Comparison of ENCODE assay signal across 23 cellular contexts in the genomic region with DNA sequence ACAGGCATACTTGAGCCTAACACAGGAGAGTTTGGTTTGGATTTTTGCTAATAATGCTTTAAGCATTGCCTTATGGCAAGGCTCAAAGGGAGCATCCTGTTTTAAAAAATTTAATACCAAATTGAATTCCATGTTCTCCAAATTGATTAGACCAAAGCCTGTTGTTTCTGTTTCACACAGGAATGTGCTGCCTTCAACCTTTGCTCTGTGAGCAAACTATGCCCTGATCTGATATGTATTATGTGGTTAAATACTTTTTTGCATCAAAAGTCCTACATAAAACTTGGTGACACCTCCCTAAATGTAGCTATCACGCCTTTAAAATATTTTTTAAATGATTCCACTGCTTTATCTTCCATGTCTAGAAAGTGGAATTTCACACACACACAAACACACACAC.
"Had no signal": no experiment of that assay in that cellular context is flagged by ENCODE, and none has a peak within 500 bp of the region (broad histone marks: within the 10 kb centered on the region; RNA-seq: fewer than 3 reads in every experiment).

No MANE protein-coding gene starts in this region.

- H3K27me3 Mint-ChIP-seq: dendritic cell treated with granulocyte-macrophage colony-stimulating factor and Interleukin-4, amounts not matched to agents 40 ng/mL and 50 ng/mL, for 4 days; effector memory CD8-positive, alpha-beta T cell; naive B cell had no signal

- H3K27ac ChIP-seq: colonic mucosa, epithelial cell of prostate, esophagus squamous epithelium, gastrocnemius medialis, heart left ventricle, hepatocyte, left ventricle myocardium inferior, lower lobe of right lung had no signal

- DNase-seq: colonic mucosa; cortex of kidney; effector CD8-positive, alpha-beta T cell; effector memory CD8-positive, alpha-beta T cell; endodermal cell; erythroblast; esophagus squamous epithelium; foreskin fibroblast; foreskin melanocyte; gastrocnemius medialis; heart left ventricle; hypothalamus; left cardiac atrium; left ventricle myocardium inferior; lower lobe of right lung; mesenchymal stem cell; mucosa of descending colon; naive B cell had no signal

- H3K9me3 Mint-ChIP-seq: endodermal cell, mesothelial cell of epicardium had no signal

- H3K36me3 ChIP-seq: colonic mucosa, esophagus squamous epithelium, gastrocnemius medialis, heart left ventricle, left ventricle myocardium inferior, lower lobe of right lung had no signal

- H3K4me3 Mint-ChIP-seq: dendritic cell treated with granulocyte-macrophage colony-stimulating factor and Interleukin-4, amounts not matched to agents 40 ng/mL and 50 ng/mL, for 4 days; effector memory CD8-positive, alpha-beta T cell; endodermal cell; mesothelial cell of epicardium; naive B cell had no signal

- H3K36me3 Mint-ChIP-seq: mesothelial cell of epicardium, naive B cell had no signal

- H3K9me3 ChIP-seq: colonic mucosa, esophagus squamous epithelium, gastrocnemius medialis, heart left ventricle, left ventricle myocardium inferior, lower lobe of right lung, mucosa of descending colon had no signal

- H3K27ac Mint-ChIP-seq: dendritic cell treated with granulocyte-macrophage colony-stimulating factor and Interleukin-4, amounts not matched to agents 40 ng/mL and 50 ng/mL, for 4 days; effector memory CD8-positive, alpha-beta T cell; endodermal cell; mesothelial cell of epicardium; naive B cell had no signal

- ATAC-seq: effector memory CD8-positive, alpha-beta T cell; esophagus mucosa; gastrocnemius medialis; heart left ventricle; left cardiac atrium; lower lobe of right lung; mucosa of descending colon had no signal

- H3K27me3 ChIP-seq: colonic mucosa, esophagus squamous epithelium, gastrocnemius medialis, heart left ventricle, hepatocyte had no signal

- H3K4me3 ChIP-seq: colonic mucosa, esophagus squamous epithelium, gastrocnemius medialis, heart left ventricle, hepatocyte, left ventricle myocardium inferior, lower lobe of right lung, mucosa of descending colon had no signal

- H3K4me1 ChIP-seq: colonic mucosa, esophagus squamous epithelium, gastrocnemius medialis, heart left ventricle, left ventricle myocardium inferior, lower lobe of right lung had no signal

- H3K4me1 Mint-ChIP-seq: endodermal cell, naive B cell had no signal
